Comparison of ENCODE assay signal across 8 cellular contexts in genomic region chr3:189132125-189132744, GRCh38. TPM values are rescaled to one million over a fixed set of nuclear protein-coding genes. Genes with fewer than 3 reads are reported as not detected.
A peak's percentile ranks its signal among the peaks of the same experiment; 100 is the strongest.
DNase-seq lines count a peak whose midpoint lies in the region; ATAC-seq and TF ChIP-seq lines count a peak whose summit lies in the region.

No MANE protein-coding gene starts in this region.

- peaks cover 22% of the 10 kb centered on the region for H3K36me3 Mint-ChIP-seq in T-cell
- no peaks in the 10 kb centered on the region for H3K36me3 Mint-ChIP-seq in endothelial cell (ENCODE audit: low read depth, unreplicated experiment)

- POLR2A ChIA-PET in T-cell (lab: Charles Lee) = interaction anchor here in 1 of 2 donors (0.5 to 1.4 kb wide), 3 partner anchors 10 to 1395 kb away, joined by 4 to 13 read pairs (median 4); partner anchors contain the start of gene BCL6

- WGBS in liver = 67% methylated on average over 11 of the region's 11 CpGs

- H3K4me1 ChIP-seq in adipocyte (ENCODE audit: control insufficient read depth, insufficient read depth, low read length) (peaks cover 21% of the 10 kb centered on the region), liver (ENCODE audit: control insufficient read depth in 4 of 4, insufficient read depth in 4 of 4, low read length in 3 of 4) (no peaks in the 10 kb centered on the region)

- CTCF ChIA-PET in T-cell (lab: Charles Lee) = interaction anchor here (0.6 to 2.9 kb wide), 10 partner anchors 8 to 1394 kb away, joined by 3 to 23 read pairs (median 6); no protein-coding TSS in a partner anchor

- H3K9me3 ChIP-seq in adipocyte (ENCODE audit: control insufficient read depth, low read length) (no peaks in the 10 kb centered on the region), liver (ENCODE audit: control insufficient read depth in 4 of 4, low read length in 3 of 4) (no peaks in the 10 kb centered on the region)

- H3K4me3 Mint-ChIP-seq in T-cell (peak overlapping the region; percentile 35 to 67 (median 58)), endothelial cell (ENCODE audit: unreplicated experiment) (no peak overlapping the region)

- peaks cover 44% of the 10 kb centered on the region for H3K36me3 ChIP-seq in adipocyte (ENCODE audit: control insufficient read depth, insufficient read depth, low read length, severe bottlenecking)
- peaks cover 5 to 32% (median 24%) of the 10 kb centered on the region in 4 donors for H3K36me3 ChIP-seq in liver (ENCODE audit: control insufficient read depth in 4 of 4, insufficient read depth in 3 of 4, low read depth in 1 of 4, low read length in 3 of 4)

- H3K27ac Mint-ChIP-seq in T-cell (peak overlapping the region; percentile 96 to 100), endothelial cell (ENCODE audit: unreplicated experiment) (no peak overlapping the region)

- TF ChIP-seq CTCF in liver (IDR thresholded peaks at IDR 0.05; ENCODE audit: low read depth, low read length, missing input control) (no peak), endothelial cell (IDR thresholded peaks at IDR 0.05; ENCODE audit: unreplicated experiment) (no peak)

- H3K27ac ChIP-seq in liver (ENCODE audit: low read depth in 1 of 2, low read length in 2 of 2) = no peak overlapping the region

- H3K9ac ChIP-seq in adipocyte (ENCODE audit: low read length) = peak overlapping the region; percentile 19
- no peak overlapping the region for H3K9ac ChIP-seq in liver (ENCODE audit: low read depth in 1 of 2, low read length in 2 of 2)

- H3K4me1 Mint-ChIP-seq in T-cell (peaks cover 20 to 47% (median 46%) of the 10 kb centered on the region in 3 donors), endothelial cell (ENCODE audit: unreplicated experiment) (peaks cover 17% of the 10 kb centered on the region)

- TF ChIP-seq RAD21 in liver (IDR thresholded peaks at IDR 0.05) = no peak

- H3K27me3 Mint-ChIP-seq in T-cell (no peaks in the 10 kb centered on the region), endothelial cell (ENCODE audit: unreplicated experiment) (peaks cover 3% of the 10 kb centered on the region)

- H3K27me3 ChIP-seq in adipocyte (replicated peaks; ENCODE audit: control insufficient read depth, insufficient read depth, low read length) (no peaks in the 10 kb centered on the region), liver (ENCODE audit: control insufficient read depth in 4 of 4, insufficient read depth in 4 of 4, low read length in 3 of 4) (no peaks in the 10 kb centered on the region)

- ATAC-seq in GM18505 (IDR thresholded peaks at IDR 0.05; ENCODE audit: unreplicated experiment) (peak; percentile 94), HG03103 (IDR thresholded peaks at IDR 0.05; ENCODE audit: low read depth, unreplicated experiment) (peak; percentile 75), T-cell (replicated peaks in 1 of 4) (peak; percentile 96 to 98 (median 96)), HG02759 (IDR thresholded peaks at IDR 0.05; ENCODE audit: unreplicated experiment) (no peak)

- TF ChIP-seq POLR2A in GM18505 (IDR thresholded peaks at IDR 0.05; ENCODE audit: borderline replicate concordance, extremely low read depth, insufficient read depth, insufficient read length) = no peak

- peaks cover 4 to 9% (median 4%) of the 10 kb centered on the region in 3 donors for H3K9me3 Mint-ChIP-seq in T-cell
- H3K9me3 Mint-ChIP-seq in endothelial cell (ENCODE audit: unreplicated experiment) = no peaks in the 10 kb centered on the region

- DNase-seq in T-cell = peak; percentile 45 to 78 (median 66)
- DNase-seq in adipocyte (ENCODE audit: low read depth) = peak; percentile 83
- peak; percentile 66 to 67 for DNase-seq in stimulated activated CD8-positive, alpha-beta memory T cell treated with anti-CD3 and anti-CD28 coated beads, Interleukin-15, amount 100 ng/mL, for 48 hours (ENCODE audit: low read depth in 2 of 2)
- no peak for DNase-seq in endothelial cell (ENCODE audit: low spot score)

- H3K4me3 ChIP-seq in adipocyte (ENCODE audit: low read length) = peak overlapping the region; percentile 45
- H3K4me3 ChIP-seq in liver (ENCODE audit: low read depth in 1 of 3, low read length in 3 of 3) = no peak overlapping the region

TF ChIP-seq in liver, 16 proteins besides CTCF, POLR2A, EP300 and RAD21:
- TF ChIP-seq RXRA (IDR thresholded peaks at IDR 0.05) (no peak), JUND (IDR thresholded peaks at IDR 0.05) (peak; percentile 78 to 85), NR2F2 (IDR thresholded peaks at IDR 0.05) (peak; percentile 19)
TF ChIP-seq in liver: peak in this region for 2.

RNA-seq across cellular contexts. Expression of gene TPRG1, which starts 39.5 kb away (rescaled TPM):
- total RNA-seq in T-cell (10 to 100 TPM in 3 of 5 donors, 1 to 10 TPM in 2; 5.6 to 28.4 (median 15.5) TPM), liver (10 to 100 TPM in 1 of 2 donors, 1 to 10 TPM in 1; 1.0 to 46.6 TPM), endothelial cell (ENCODE audit: unreplicated experiment) (2.1 TPM)
- polyA plus RNA-seq in liver = 10 to 100 TPM in 1 of 2 donors, 1 to 10 TPM in 1; 3.2 to 10.5 TPM
